8 cellular contexts compared by ENCODE assay signal in the genomic region with DNA sequence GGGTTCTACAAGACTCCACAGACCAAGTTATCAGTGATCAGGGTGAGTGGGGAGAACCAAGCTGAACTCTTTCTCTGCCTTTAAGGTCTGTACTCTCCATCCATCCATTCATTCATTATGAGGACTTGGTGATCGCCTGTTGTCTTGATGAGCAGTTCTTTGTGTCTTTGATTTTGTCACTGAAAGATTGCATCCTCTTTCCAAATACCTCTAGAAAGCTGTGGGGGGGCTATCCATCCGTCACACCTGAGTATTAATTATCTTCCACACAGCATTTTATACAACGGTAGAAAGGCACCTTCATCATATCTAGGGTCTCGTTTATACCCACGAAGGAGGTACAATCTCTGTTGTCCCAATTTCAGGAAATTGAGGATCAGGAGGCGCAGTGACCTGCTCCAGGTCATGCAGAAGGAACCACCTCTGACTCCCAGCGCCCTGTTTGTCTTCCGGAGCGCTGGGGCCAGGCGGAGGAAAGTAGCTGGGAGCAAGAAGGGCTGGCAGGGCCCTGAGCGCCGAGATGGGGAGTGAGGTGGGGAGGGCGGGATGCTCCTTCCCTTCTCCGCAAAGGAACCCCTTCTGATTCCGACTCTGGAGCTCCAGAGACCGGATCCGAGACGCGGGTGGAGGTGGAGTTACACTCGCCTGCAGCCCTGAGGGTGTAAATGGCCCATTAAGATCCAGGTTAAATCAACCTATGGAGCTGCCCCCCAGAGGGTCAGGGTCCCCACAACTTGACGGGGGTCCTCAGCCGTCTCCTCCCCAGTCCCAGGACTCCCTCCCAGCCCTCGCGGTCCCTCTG. TPM values are rescaled to one million over a fixed set of nuclear protein-coding genes. Genes with fewer than 3 reads are reported as not detected.
A peak's percentile ranks its signal among the peaks of the same experiment; 100 is the strongest.
DNase-seq lines count a peak whose midpoint lies in the region; ATAC-seq, FAIRE-seq and TF ChIP-seq lines count a peak whose summit lies in the region.

No MANE protein-coding gene starts in this region.

- H3K56ac ChIP-seq in H1 (replicated peaks; ENCODE audit: insufficient read length, low read depth, low read length): no peak overlapping the region

- H3K36me3 ChIP-seq in KMS-11 (ENCODE audit: insufficient read depth): no peaks in the 10 kb centered on the region
- H3K36me3 ChIP-seq in H1 (ENCODE audit: control insufficient read depth in 2 of 4, insufficient read depth in 4 of 4, low read length in 3 of 4): no peaks in the 10 kb centered on the region

- no peak overlapping the region for H3K9ac ChIP-seq in KMS-11
- H3K9ac ChIP-seq in H1 (replicated peaks in 1 of 4; ENCODE audit: extremely low read depth in 1 of 4, low read depth in 3 of 4, low read length in 3 of 4): 0 out of 7 replicates have a peak overlapping the region, but pooled peaks of 2 of the 4 experiments have one; percentile 3 to 29

- H3K27me3 ChIP-seq in KMS-11 (ENCODE audit: insufficient read depth, low read depth): no peaks in the 10 kb centered on the region
- peaks cover 0 to 14% (median 9%) of the 10 kb centered on the region in 4 experiments; a peak in 6 of 7 replicates for H3K27me3 ChIP-seq in H1 (replicated peaks in 1 of 4; ENCODE audit: control insufficient read depth in 3 of 4, extremely low read depth in 1 of 4, insufficient read depth in 3 of 4, low read length in 3 of 4)

- H2BK120ac ChIP-seq in H1 (replicated peaks; ENCODE audit: low read depth, low read length): no peak overlapping the region

- H4K5ac ChIP-seq in H1 (ENCODE audit: insufficient read length, low read depth, low read length): peak overlapping the region; percentile 76

- TF ChIP-seq RAD21 in H1 (IDR thresholded peaks at IDR 0.05 in 1 of 2, conservative IDR thresholded peaks at IDR 0.05 in 1 of 2; ENCODE audit: low read depth in 2 of 2, low read length in 2 of 2): no peak

- H4K8ac ChIP-seq in H1 (ENCODE audit: extremely low read depth, insufficient read depth, low read length): peak overlapping the region; percentile 89; the same call in 1 of the 2 replicates

- H3K79me2 ChIP-seq in KMS-11 (ENCODE audit: insufficient read depth, low read depth) (no peaks in the 10 kb centered on the region), H1 (ENCODE audit: control insufficient read depth in 1 of 2, insufficient read depth in 2 of 2, low read length in 2 of 2) (no peaks in the 10 kb centered on the region)

- H3K27ac Mint-ChIP-seq in neural crest cell (ENCODE audit: unreplicated experiment): no peak overlapping the region

- H3K4me1 ChIP-seq in KMS-11 (ENCODE audit: low read depth, poor library complexity, severe bottlenecking) (peaks cover 8% of the 10 kb centered on the region), H1 (replicated peaks in 1 of 4; ENCODE audit: control insufficient read depth in 3 of 4, insufficient read depth in 4 of 4, low read length in 3 of 4) (peaks cover 0 to 7% (median 2%) of the 10 kb centered on the region in 4 experiments; a peak in 5 of 7 replicates)

- H3K79me1 ChIP-seq in H1 (ENCODE audit: low read depth, low read length): no peaks in the 10 kb centered on the region

- H3K36me3 Mint-ChIP-seq in neural crest cell (ENCODE audit: low read depth): peaks cover 3% of the 10 kb centered on the region

- H3K27ac ChIP-seq in KMS-11 (no peak overlapping the region), H1 (ENCODE audit: low read depth, low read length) (no peak overlapping the region)

- H2BK12ac ChIP-seq in H1 (ENCODE audit: low read depth, low read length): no peak overlapping the region

- H3K14ac ChIP-seq in H1 (ENCODE audit: insufficient read length): no peak overlapping the region

- no peak overlapping the region for H2AK5ac ChIP-seq in H1 (ENCODE audit: low read depth, low read length)

- H3K4me2 ChIP-seq in KMS-11: peak overlapping the region; percentile 49
- H3K4me2 ChIP-seq in H1 (ENCODE audit: insufficient read depth in 1 of 2, low read depth in 2 of 2, low read length in 2 of 2): peak overlapping the region; percentile 84 to 86

- peak overlapping the region; percentile 79 for H3K4me3 ChIP-seq in GM12864 (ENCODE audit: low read depth, low read length)
- H3K4me3 ChIP-seq in KMS-11 (IDR thresholded peaks at IDR 0.05; ENCODE audit: insufficient read depth, low read depth, low read length): no peak overlapping the region
- H3K4me3 ChIP-seq in H1 (ENCODE audit: extremely low read depth in 1 of 4, insufficient read depth in 2 of 4, low read depth in 3 of 4, low read length in 4 of 4): peak overlapping the region; percentile 49 to 86 (median 66)

- no peak for TF ChIP-seq POLR2A in H1 (IDR thresholded peaks at IDR 0.05; ENCODE audit: control extremely low read depth in 1 of 2, low read depth in 2 of 2, low read length in 2 of 2)

- peaks cover 7% of the 10 kb centered on the region for H3K27me3 Mint-ChIP-seq in neural crest cell (ENCODE audit: low read depth)

- no peak overlapping the region for H4K91ac ChIP-seq in H1 (replicated peaks; ENCODE audit: insufficient read length, low read length)

- no peak for DNase-seq in GM12864 (ENCODE audit: low read depth)
- no peak for DNase-seq in H1 (ENCODE audit: low read depth in 1 of 2, low spot score in 2 of 2)
- no peak for DNase-seq in neural crest cell (ENCODE audit: low read depth, low spot score)
- DNase-seq in RCC 7860 (ENCODE audit: low spot score): no peak
- DNase-seq in mesenteric fat pad (ENCODE audit: low spot score): no peak
- no peak for DNase-seq in mucosa of gallbladder (ENCODE audit: low spot score)

- peak overlapping the region; percentile 90 for H3K4me3 Mint-ChIP-seq in neural crest cell

- TF ChIP-seq CTCF in GM12864 (IDR thresholded peaks at IDR 0.05; ENCODE audit: low read depth, low read length, missing control alignments) (no peak), KMS-11 (conservative IDR thresholded peaks at IDR 0.05; ENCODE audit: low read depth, low read length) (no peak), H1 (IDR thresholded peaks at IDR 0.05; ENCODE audit: control extremely low read depth in 1 of 3, insufficient read depth in 1 of 3, low read depth in 1 of 3, low read length in 3 of 3) (no peak), neural crest cell (conservative IDR thresholded peaks at IDR 0.05) (no peak)

- H2BK5ac ChIP-seq in H1 (ENCODE audit: low read depth, low read length): no peak overlapping the region; the same call in 1 of the 2 replicates

- WGBS in H1 (ENCODE audit: extremely low coverage in 1 of 2, insufficient coverage in 1 of 2, insufficient read length in 1 of 2, insufficient replicate concordance in 2 of 2, low coverage in 1 of 2, low lambda C conversion rate in 2 of 2, missing lambda C conversion rate in 1 of 2), 2 experiments: 23% methylated on average over 15 of the region's 24 CpGs; no CpG with 5 or more reads in 1 of the 2 experiments

- H3K23me2 ChIP-seq in H1 (ENCODE audit: low read depth, low read length): peaks cover 8% of the 10 kb centered on the region; the same call in 1 of the 2 replicates

- H3K18ac ChIP-seq in H1 (ENCODE audit: extremely low read depth, low read length): no peak overlapping the region

- H2AFZ ChIP-seq in KMS-11 (ENCODE audit: low read depth) (peak overlapping the region; percentile 89), H1 (ENCODE audit: low read length) (peak overlapping the region; percentile 97)

- no peaks in the 10 kb centered on the region for H3K9me3 ChIP-seq in H1 (ENCODE audit: insufficient read depth in 2 of 2, low read depth in 1 of 2, low read length in 1 of 2)

- peak overlapping the region; percentile 50 for H3K4ac ChIP-seq in H1 (replicated peaks; ENCODE audit: insufficient read length, low read depth, low read length)

- H3K9me3 Mint-ChIP-seq in neural crest cell: no peaks in the 10 kb centered on the region

- H3K4me1 Mint-ChIP-seq in neural crest cell: peaks cover 36% of the 10 kb centered on the region

- TF ChIP-seq EP300 in H1 (IDR thresholded peaks at IDR 0.05; ENCODE audit: borderline replicate concordance in 1 of 2, low read depth in 2 of 2, low read length in 2 of 2): no peak

- CTCF ChIA-PET in H1 (lab: Charles Lee; ENCODE audit: partially characterized antibody): interaction anchor here (1.1 to 27.6 kb wide), 3 partner anchors 10 to 113 kb away, joined by 4 to 404 read pairs (median 4); a partner anchor contains a TSS

- POLR2A ChIA-PET in H1 (lab: Charles Lee; ENCODE audit: partially characterized antibody): interaction anchor here (0.6 to 1.4 kb wide), 3 partner anchors 8 to 136 kb away, joined by 3 to 4 read pairs (median 4); no protein-coding TSS in a partner anchor

- H4K20me1 ChIP-seq in KMS-11 (ENCODE audit: insufficient read depth) (no peaks in the 10 kb centered on the region), H1 (replicated peaks in 1 of 2; ENCODE audit: control insufficient read depth in 1 of 2, insufficient read depth in 2 of 2, low read length in 2 of 2) (peaks cover 0 to 6% of the 10 kb centered on the region in 2 experiments)

- no peak for FAIRE-seq in H1 (lab: Jason Lieb, UNC)
- FAIRE-seq in RCC 7860 (lab: Jason Lieb, UNC): no peak

- no peak overlapping the region; the same call in 1 of the 2 replicates for H2BK15ac ChIP-seq in H1 (ENCODE audit: low read length)

- H3K23ac ChIP-seq in H1 (ENCODE audit: insufficient read length): no peak overlapping the region

- peak; percentile 38 for ATAC-seq in GM21619 (IDR thresholded peaks at IDR 0.05; ENCODE audit: unreplicated experiment)

- H2BK20ac ChIP-seq in H1 (ENCODE audit: low read length): no peak overlapping the region

RNA-seq across cellular contexts. Expression of a gene that starts 0.6 kb away (rescaled TPM):
- total RNA-seq in H1 (2021; fragmentation: NEBNext Ultra II Directional; extraction: Animal tissue kit (Norgen Biotek cat#: 25700)): 8.4 and 8.9 TPM in 2 replicates
- 6.4 and 6.9 TPM in 2 replicates for polyA plus RNA-seq in H1 (2011; rRNA removed)
- polyA plus RNA-seq in H1 (2011; cell fraction: cytosol; rRNA removed): 6.9 TPM
- polyA plus RNA-seq in H1 (2011; cell fraction: nucleus; rRNA removed): 8.7 TPM
- polyA plus RNA-seq in H1 (2012, experiment 1 of 2): 6.1 to 7.6 TPM (median 6.4 TPM) in 4 replicates
- 1.9 TPM for polyA plus RNA-seq in H1 (2012, experiment 2 of 2)
- polyA plus RNA-seq in H1 (2013, experiment 1 of 2): 4.4 TPM
- polyA plus RNA-seq in H1 (2013, experiment 2 of 2): 4.5 TPM
- polyA minus RNA-seq in H1 (2011; rRNA and poly(A)+ RNA removed): 7.2 and 7.5 TPM in 2 replicates
- 4.3 TPM for polyA minus RNA-seq in H1 (2011; cell fraction: cytosol; rRNA and poly(A)+ RNA removed)
- 7.7 TPM for polyA minus RNA-seq in H1 (2011; cell fraction: nucleus; rRNA and poly(A)+ RNA removed)
- total RNA-seq in neural crest cell: 35.2 and 36.5 TPM in 2 replicates
- 4.4 TPM for total RNA-seq in mesenteric fat pad
- total RNA-seq in mucosa of gallbladder: 26.0 TPM

RNA-seq across cellular contexts. Expression of a gene that starts 52.3 kb away (rescaled TPM):
- total RNA-seq in H1 (2021; fragmentation: NEBNext Ultra II Directional; extraction: Animal tissue kit (Norgen Biotek cat#: 25700)): 56.0 and 56.7 TPM in 2 replicates
- 85.2 and 129 TPM in 2 replicates for polyA plus RNA-seq in H1 (2011; rRNA removed)
- 107 TPM for polyA plus RNA-seq in H1 (2011; cell fraction: cytosol; rRNA removed)
- polyA plus RNA-seq in H1 (2011; cell fraction: nucleus; rRNA removed): 221 TPM
- 36.6 to 55.9 TPM (median 47.9 TPM) in 4 replicates for polyA plus RNA-seq in H1 (2012, experiment 1 of 2)
- polyA plus RNA-seq in H1 (2012, experiment 2 of 2): 42.3 TPM
- polyA plus RNA-seq in H1 (2013, experiment 1 of 2): 45.4 TPM
- 41.7 TPM for polyA plus RNA-seq in H1 (2013, experiment 2 of 2)
- 89.6 and 106 TPM in 2 replicates for polyA minus RNA-seq in H1 (2011; rRNA and poly(A)+ RNA removed)
- 58.5 TPM for polyA minus RNA-seq in H1 (2011; cell fraction: cytosol; rRNA and poly(A)+ RNA removed)
- polyA minus RNA-seq in H1 (2011; cell fraction: nucleus; rRNA and poly(A)+ RNA removed): 110 TPM
- total RNA-seq in neural crest cell: 52.0 and 57.0 TPM in 2 replicates
- total RNA-seq in mesenteric fat pad: 31.5 TPM
- total RNA-seq in mucosa of gallbladder: 23.8 TPM
